ENCODE assay signal across 8 cellular contexts in genomic region chr9:136847827-136848392, GRCh38. TPM values are rescaled to one million over a fixed set of nuclear protein-coding genes. Genes with fewer than 3 reads are reported as not detected.
A peak's percentile ranks its signal among the peaks of the same experiment; 100 is the strongest.
DNase-seq lines count a peak whose midpoint lies in the region; ATAC-seq, FAIRE-seq and TF ChIP-seq lines count a peak whose summit lies in the region.

No MANE protein-coding gene starts in this region.

- WGBS in HepG2 (ENCODE audit: low lambda C conversion rate) = 4% methylated on average over 15 of the region's 48 CpGs

- H2AFZ ChIP-seq in HepG2 (ENCODE audit: low read length) = no peak overlapping the region

- H3K4me2 ChIP-seq in HepG2 (ENCODE audit: low read depth, low read length) = peak overlapping the region; percentile 81

- peaks cover 11 to 20% of the 10 kb centered on the region in 2 experiments for H3K36me3 ChIP-seq in HepG2 (replicated peaks in 1 of 2; ENCODE audit: control insufficient read depth in 1 of 2, insufficient read depth in 2 of 2, low read length in 2 of 2)

- no peaks in the 10 kb centered on the region; a peak in 1 of 5 replicates for H3K27me3 ChIP-seq in HepG2 (ENCODE audit: control insufficient read depth in 1 of 2, insufficient read depth in 2 of 2, low read length in 2 of 2)

- H3K9ac ChIP-seq in HepG2 (ENCODE audit: insufficient read depth, low read depth, low read length) = peak overlapping the region; percentile 94

- 0 out of 2 replicates have a peak, but pooled peaks have one; percentile 41 for TF ChIP-seq RAD21 in HepG2 (CRISPR knock-in tag; IDR thresholded peaks at IDR 0.05)

- intact Hi-C loops in HepG2 (cut with micrococcal nuclease; ENCODE audit: unreplicated experiment) = loop anchor here (5.0 kb wide), 2 partner anchors 34 to 61 kb away; no protein-coding TSS in a partner anchor

- DNase-seq in ACHN = peak; percentile 81
- peak; percentile 66 for DNase-seq in GM19238 (ENCODE audit: insufficient read length, low spot score)
- DNase-seq in NCI-H2227 (lab: John Stamatoyannopoulos, UW; ENCODE audit: unreplicated experiment) = peak; percentile 80
- peak; percentile 40 for DNase-seq in activated CD4-positive, CD25-positive, alpha-beta regulatory T cell treated with anti-CD3 and anti-CD28 coated beads, Interleukin-2, amount 50 U/mL, for 16 hours (ENCODE audit: low read depth, low spot score)
- peak; percentile 90 for DNase-seq in choroid plexus epithelial cell (ENCODE audit: low read depth)
- peak; percentile 72 for DNase-seq in HepG2 (ENCODE audit: low spot score)
- DNase-seq in stimulated activated CD4-positive, alpha-beta T cell treated with anti-CD3 and anti-CD28 coated beads, TNF-alpha, amount 100 ng/mL, for 24 hours (ENCODE audit: low read depth in 3 of 3) = peak; percentile 42 to 87 (median 49)
- no peak for DNase-seq in iPS-NIHi11 (ENCODE audit: low spot score)

- H3K4me3 ChIP-seq in choroid plexus epithelial cell (ENCODE audit: low read depth, low read length) = peak overlapping the region; percentile 91
- H3K4me3 ChIP-seq in HepG2 (replicated peaks in 1 of 3; ENCODE audit: insufficient read depth in 1 of 3, low read depth in 2 of 3, low read length in 3 of 3) = peak overlapping the region; percentile 88 to 98 (median 91)

- TF ChIP-seq CTCF in choroid plexus epithelial cell (conservative IDR thresholded peaks at IDR 0.05; ENCODE audit: low read depth, low read length) (no peak), HepG2 (CRISPR knock-in tag; IDR thresholded peaks at IDR 0.05) (peak; percentile 18; the same call in 1 of the 2 replicates)

- peak overlapping the region; percentile 91 for H3K27ac ChIP-seq in HepG2 (ENCODE audit: extremely low read length, insufficient read depth, low read length)

- H3K9me3 ChIP-seq in HepG2 (ENCODE audit: low read length) = no peaks in the 10 kb centered on the region

- ATAC-seq in HepG2 = peak; percentile 47

- peaks cover 31% of the 10 kb centered on the region for H3K4me1 ChIP-seq in HepG2 (ENCODE audit: insufficient read depth, low read length)

- FAIRE-seq in HepG2 (lab: Jason Lieb, UNC) = peak; percentile 46

- POLR2A ChIA-PET in HepG2 (lab: Yijun Ruan, JAX) = interaction anchor here (0.6 to 2.3 kb wide), 15 partner anchors 9 to 239 kb away, joined by 3 to 45 read pairs (median 4); partner anchors contain the start of genes EDF1, MAN1B1, RABL6 and TMEM141

- peaks cover 9% of the 10 kb centered on the region; the same call in 1 of the 2 replicates for H4K20me1 ChIP-seq in HepG2 (ENCODE audit: insufficient read depth, low read length)

- CTCF ChIA-PET in HepG2 (lab: Yijun Ruan, JAX; ENCODE audit: low intra/inter-chr PET ratio, low total read pairs) = no interaction called here

- TF ChIP-seq EP300 in HepG2 (IDR thresholded peaks at IDR 0.05; ENCODE audit: low read depth in 2 of 2, low read length in 2 of 2) (no peak), HepG2 (CRISPR knock-in tag; IDR thresholded peaks at IDR 0.05; ENCODE audit: borderline replicate concordance) (0 out of 2 replicates have a peak, but pooled peaks have one; percentile 12)

- BruUV-seq in HepG2 (replicated peaks; lab: Mats Ljungman, UMichigan) = no TSS peak

- peaks cover 17% of the 10 kb centered on the region for H3K79me2 ChIP-seq in HepG2 (ENCODE audit: insufficient read depth, low read length)

- in situ Hi-C loops in ACHN (cut with HindIII; ENCODE audit: low pct_ligation_motif_present, low pct_unique_long_range_greater_than_20kb, low sequenced_read_pairs) = no loop called here
- in situ Hi-C loops in HepG2 (cut with HindIII; ENCODE audit: extremely low pct_ligation_motif_present, low pct_unique_long_range_greater_than_20kb) = loop anchor here (10.0 kb wide), 1 partner anchor 187 kb away; the partner anchor contains the start of gene FUT7

- peak in 1 of 2 experiments; percentile 52; a peak in 1 of 4 replicates for TF ChIP-seq POLR2A in HepG2 (IDR thresholded peaks at IDR 0.05; ENCODE audit: insufficient read depth in 1 of 2, low read depth in 2 of 2, low read length in 2 of 2)

RNA-seq across cellular contexts. Expression of gene PHPT1, which starts 1.3 kb away (rescaled TPM):
- total RNA-seq in HepG2 (2016; rRNA removed; fragmentation: Illumina TruSeq; extraction: Trizol) = 155 and 192 TPM in 2 replicates
- total RNA-seq in HepG2 (2016; cell fraction: cytosol; rRNA removed; fragmentation: Illumina TruSeq; extraction: Trizol; ENCODE audit: low read depth) = 102 and 115 TPM in 2 replicates
- 166 and 201 TPM in 2 replicates for total RNA-seq in HepG2 (2016; cell fraction: insoluble cytoplasmic fraction; rRNA removed; fragmentation: Illumina TruSeq; extraction: Trizol)
- 119 and 147 TPM in 2 replicates for total RNA-seq in HepG2 (2016; cell fraction: membrane; rRNA removed; fragmentation: Illumina TruSeq; extraction: Trizol)
- total RNA-seq in HepG2 (2016; cell fraction: nucleus; rRNA removed; fragmentation: Illumina TruSeq; extraction: Trizol) = 76.8 and 86.8 TPM in 2 replicates
- 184 and 189 TPM in 2 replicates for polyA plus RNA-seq in HepG2 (2011; rRNA removed)
- polyA plus RNA-seq in HepG2 (2011; cell fraction: cytosol; rRNA removed) = 184 and 289 TPM in 2 replicates
- 352 and 483 TPM in 2 replicates for polyA plus RNA-seq in HepG2 (2011; cell fraction: nucleus; rRNA removed)
- polyA plus RNA-seq in HepG2 (2012) = 109 and 121 TPM in 2 replicates
- 97.4 and 122 TPM in 2 replicates for polyA plus RNA-seq in HepG2 (2016; cell fraction: cytosol; fragmentation: Illumina TruSeq; extraction: Trizol; ENCODE audit: low read depth)
- polyA plus RNA-seq in HepG2 (2016; cell fraction: insoluble cytoplasmic fraction; fragmentation: Illumina TruSeq; extraction: Trizol; ENCODE audit: low read depth) = 136 and 146 TPM in 2 replicates
- polyA plus RNA-seq in HepG2 (2016; cell fraction: membrane; fragmentation: Illumina TruSeq; extraction: Trizol; ENCODE audit: low read depth) = 95.2 and 109 TPM in 2 replicates
- polyA plus RNA-seq in HepG2 (2016; cell fraction: nucleus; fragmentation: Illumina TruSeq; extraction: Trizol; ENCODE audit: insufficient read depth, low read depth) = 167 and 176 TPM in 2 replicates
- polyA minus RNA-seq in HepG2 (2011; rRNA and poly(A)+ RNA removed; ENCODE audit: low replicate concordance) = 32.0 and 34.3 TPM in 2 replicates
- 21.5 and 26.7 TPM in 2 replicates for polyA minus RNA-seq in HepG2 (2011; cell fraction: cytosol; rRNA and poly(A)+ RNA removed)
- 33.4 and 39.9 TPM in 2 replicates for polyA minus RNA-seq in HepG2 (2011; cell fraction: nucleus; rRNA and poly(A)+ RNA removed)

RNA-seq across cellular contexts. Expression of gene MAMDC4, which starts 4.2 kb away (rescaled TPM):
- 1.2 and 6.0 TPM in 2 replicates for total RNA-seq in HepG2 (2016; rRNA removed; fragmentation: Illumina TruSeq; extraction: Trizol)
- total RNA-seq in HepG2 (2016; cell fraction: cytosol; rRNA removed; fragmentation: Illumina TruSeq; extraction: Trizol; ENCODE audit: low read depth) = 1.7 and 2.2 TPM in 2 replicates
- 1.0 and 7.5 TPM in 2 replicates for total RNA-seq in HepG2 (2016; cell fraction: insoluble cytoplasmic fraction; rRNA removed; fragmentation: Illumina TruSeq; extraction: Trizol)
- 0.83 and 1.1 TPM in 2 replicates for total RNA-seq in HepG2 (2016; cell fraction: membrane; rRNA removed; fragmentation: Illumina TruSeq; extraction: Trizol)
- 7.7 and 10.7 TPM in 2 replicates for total RNA-seq in HepG2 (2016; cell fraction: nucleus; rRNA removed; fragmentation: Illumina TruSeq; extraction: Trizol)
- polyA plus RNA-seq in HepG2 (2011; rRNA removed) = 6.8 and 7.9 TPM in 2 replicates
- polyA plus RNA-seq in HepG2 (2011; cell fraction: cytosol; rRNA removed) = 1.2 and 2.6 TPM in 2 replicates
- polyA plus RNA-seq in HepG2 (2011; cell fraction: nucleus; rRNA removed) = 170 and 232 TPM in 2 replicates
- polyA plus RNA-seq in HepG2 (2012) = 6.5 and 6.7 TPM in 2 replicates
- 0.48 and 0.49 TPM in 2 replicates for polyA plus RNA-seq in HepG2 (2016; cell fraction: cytosol; fragmentation: Illumina TruSeq; extraction: Trizol; ENCODE audit: low read depth)
- 1.2 and 1.3 TPM in 2 replicates for polyA plus RNA-seq in HepG2 (2016; cell fraction: insoluble cytoplasmic fraction; fragmentation: Illumina TruSeq; extraction: Trizol; ENCODE audit: low read depth)
- polyA plus RNA-seq in HepG2 (2016; cell fraction: membrane; fragmentation: Illumina TruSeq; extraction: Trizol; ENCODE audit: low read depth) = 0.57 and 0.68 TPM in 2 replicates
- polyA plus RNA-seq in HepG2 (2016; cell fraction: nucleus; fragmentation: Illumina TruSeq; extraction: Trizol; ENCODE audit: insufficient read depth, low read depth) = 32.1 and 33.9 TPM in 2 replicates
- polyA minus RNA-seq in HepG2 (2011; rRNA and poly(A)+ RNA removed; ENCODE audit: low replicate concordance) = 0.96 and 2.4 TPM in 2 replicates
- 0.69 and 1.2 TPM in 2 replicates for polyA minus RNA-seq in HepG2 (2011; cell fraction: cytosol; rRNA and poly(A)+ RNA removed)
- 8.8 and 10.9 TPM in 2 replicates for polyA minus RNA-seq in HepG2 (2011; cell fraction: nucleus; rRNA and poly(A)+ RNA removed)

RNA-seq across cellular contexts. Expression of gene AJM1, which starts 5.6 kb away (rescaled TPM):
- total RNA-seq in HepG2 (2016; rRNA removed; fragmentation: Illumina TruSeq; extraction: Trizol) = 0.48 and 1.1 TPM in 2 replicates
- total RNA-seq in HepG2 (2016; cell fraction: cytosol; rRNA removed; fragmentation: Illumina TruSeq; extraction: Trizol; ENCODE audit: low read depth) = 0.61 and 0.71 TPM in 2 replicates
- total RNA-seq in HepG2 (2016; cell fraction: insoluble cytoplasmic fraction; rRNA removed; fragmentation: Illumina TruSeq; extraction: Trizol) = 0.30 and 1.00 TPM in 2 replicates
- total RNA-seq in HepG2 (2016; cell fraction: membrane; rRNA removed; fragmentation: Illumina TruSeq; extraction: Trizol) = 0.59 and 0.90 TPM in 2 replicates
- total RNA-seq in HepG2 (2016; cell fraction: nucleus; rRNA removed; fragmentation: Illumina TruSeq; extraction: Trizol) = 1.0 TPM in 2 replicates
- polyA plus RNA-seq in HepG2 (2011; rRNA removed) = 1.2 and 1.4 TPM in 2 replicates
- polyA plus RNA-seq in HepG2 (2011; cell fraction: cytosol; rRNA removed) = 0.45 and 0.97 TPM in 2 replicates
- 22.1 and 27.9 TPM in 2 replicates for polyA plus RNA-seq in HepG2 (2011; cell fraction: nucleus; rRNA removed)
- 2.2 TPM in 2 replicates for polyA plus RNA-seq in HepG2 (2012)
- 0.40 and 0.78 TPM in 2 replicates for polyA plus RNA-seq in HepG2 (2016; cell fraction: cytosol; fragmentation: Illumina TruSeq; extraction: Trizol; ENCODE audit: low read depth)
- 0.61 and 0.74 TPM in 2 replicates for polyA plus RNA-seq in HepG2 (2016; cell fraction: insoluble cytoplasmic fraction; fragmentation: Illumina TruSeq; extraction: Trizol; ENCODE audit: low read depth)
- 0.52 and 0.76 TPM in 2 replicates for polyA plus RNA-seq in HepG2 (2016; cell fraction: membrane; fragmentation: Illumina TruSeq; extraction: Trizol; ENCODE audit: low read depth)
- polyA plus RNA-seq in HepG2 (2016; cell fraction: nucleus; fragmentation: Illumina TruSeq; extraction: Trizol; ENCODE audit: insufficient read depth, low read depth) = 4.1 and 4.6 TPM in 2 replicates
- 0.77 and 1.1 TPM in 2 replicates for polyA minus RNA-seq in HepG2 (2011; rRNA and poly(A)+ RNA removed; ENCODE audit: low replicate concordance)
- 1.5 and 1.8 TPM in 2 replicates for polyA minus RNA-seq in HepG2 (2011; cell fraction: cytosol; rRNA and poly(A)+ RNA removed)
- 3.0 and 3.3 TPM in 2 replicates for polyA minus RNA-seq in HepG2 (2011; cell fraction: nucleus; rRNA and poly(A)+ RNA removed)

RNA-seq across cellular contexts. Expression of gene EDF1, which starts 18.2 kb away (rescaled TPM):
- total RNA-seq in HepG2 (2016; rRNA removed; fragmentation: Illumina TruSeq; extraction: Trizol) = 379 and 474 TPM in 2 replicates
- 152 and 180 TPM in 2 replicates for total RNA-seq in HepG2 (2016; cell fraction: cytosol; rRNA removed; fragmentation: Illumina TruSeq; extraction: Trizol; ENCODE audit: low read depth)
- 390 and 529 TPM in 2 replicates for total RNA-seq in HepG2 (2016; cell fraction: insoluble cytoplasmic fraction; rRNA removed; fragmentation: Illumina TruSeq; extraction: Trizol)
- 186 and 193 TPM in 2 replicates for total RNA-seq in HepG2 (2016; cell fraction: membrane; rRNA removed; fragmentation: Illumina TruSeq; extraction: Trizol)
- total RNA-seq in HepG2 (2016; cell fraction: nucleus; rRNA removed; fragmentation: Illumina TruSeq; extraction: Trizol) = 157 and 160 TPM in 2 replicates
- polyA plus RNA-seq in HepG2 (2011; rRNA removed) = 235 and 269 TPM in 2 replicates
- polyA plus RNA-seq in HepG2 (2011; cell fraction: cytosol; rRNA removed) = 392 and 430 TPM in 2 replicates
- polyA plus RNA-seq in HepG2 (2011; cell fraction: nucleus; rRNA removed) = 129 and 177 TPM in 2 replicates
- polyA plus RNA-seq in HepG2 (2012) = 257 and 326 TPM in 2 replicates
- polyA plus RNA-seq in HepG2 (2016; cell fraction: cytosol; fragmentation: Illumina TruSeq; extraction: Trizol; ENCODE audit: low read depth) = 191 and 202 TPM in 2 replicates
- polyA plus RNA-seq in HepG2 (2016; cell fraction: insoluble cytoplasmic fraction; fragmentation: Illumina TruSeq; extraction: Trizol; ENCODE audit: low read depth) = 553 and 620 TPM in 2 replicates
- 198 and 200 TPM in 2 replicates for polyA plus RNA-seq in HepG2 (2016; cell fraction: membrane; fragmentation: Illumina TruSeq; extraction: Trizol; ENCODE audit: low read depth)
- polyA plus RNA-seq in HepG2 (2016; cell fraction: nucleus; fragmentation: Illumina TruSeq; extraction: Trizol; ENCODE audit: insufficient read depth, low read depth) = 307 and 322 TPM in 2 replicates
- 34.3 and 99.7 TPM in 2 replicates for polyA minus RNA-seq in HepG2 (2011; rRNA and poly(A)+ RNA removed; ENCODE audit: low replicate concordance)
- polyA minus RNA-seq in HepG2 (2011; cell fraction: cytosol; rRNA and poly(A)+ RNA removed) = 87.8 and 91.0 TPM in 2 replicates
- 84.2 and 94.6 TPM in 2 replicates for polyA minus RNA-seq in HepG2 (2011; cell fraction: nucleus; rRNA and poly(A)+ RNA removed)

RNA-seq across cellular contexts. Expression of gene TRAF2, which starts 38.4 kb away (rescaled TPM):
- total RNA-seq in HepG2 (2016; rRNA removed; fragmentation: Illumina TruSeq; extraction: Trizol) = 13.4 and 13.6 TPM in 2 replicates
- total RNA-seq in HepG2 (2016; cell fraction: cytosol; rRNA removed; fragmentation: Illumina TruSeq; extraction: Trizol; ENCODE audit: low read depth) = 2.6 and 2.9 TPM in 2 replicates
- total RNA-seq in HepG2 (2016; cell fraction: insoluble cytoplasmic fraction; rRNA removed; fragmentation: Illumina TruSeq; extraction: Trizol) = 12.1 and 13.9 TPM in 2 replicates
- 4.8 and 6.0 TPM in 2 replicates for total RNA-seq in HepG2 (2016; cell fraction: membrane; rRNA removed; fragmentation: Illumina TruSeq; extraction: Trizol)
- total RNA-seq in HepG2 (2016; cell fraction: nucleus; rRNA removed; fragmentation: Illumina TruSeq; extraction: Trizol) = 10.7 and 13.3 TPM in 2 replicates
- 12.4 and 15.5 TPM in 2 replicates for polyA plus RNA-seq in HepG2 (2011; rRNA removed)
- polyA plus RNA-seq in HepG2 (2011; cell fraction: cytosol; rRNA removed) = 8.6 and 12.5 TPM in 2 replicates
- 30.8 and 35.5 TPM in 2 replicates for polyA plus RNA-seq in HepG2 (2011; cell fraction: nucleus; rRNA removed)
- polyA plus RNA-seq in HepG2 (2012) = 7.0 and 8.7 TPM in 2 replicates
- 1.7 and 2.3 TPM in 2 replicates for polyA plus RNA-seq in HepG2 (2016; cell fraction: cytosol; fragmentation: Illumina TruSeq; extraction: Trizol; ENCODE audit: low read depth)
- 11.2 and 13.9 TPM in 2 replicates for polyA plus RNA-seq in HepG2 (2016; cell fraction: insoluble cytoplasmic fraction; fragmentation: Illumina TruSeq; extraction: Trizol; ENCODE audit: low read depth)
- polyA plus RNA-seq in HepG2 (2016; cell fraction: membrane; fragmentation: Illumina TruSeq; extraction: Trizol; ENCODE audit: low read depth) = 3.5 and 4.0 TPM in 2 replicates
- 24.7 and 26.6 TPM in 2 replicates for polyA plus RNA-seq in HepG2 (2016; cell fraction: nucleus; fragmentation: Illumina TruSeq; extraction: Trizol; ENCODE audit: insufficient read depth, low read depth)
- polyA minus RNA-seq in HepG2 (2011; rRNA and poly(A)+ RNA removed; ENCODE audit: low replicate concordance) = 25.6 and 44.8 TPM in 2 replicates
- 10.1 and 12.2 TPM in 2 replicates for polyA minus RNA-seq in HepG2 (2011; cell fraction: cytosol; rRNA and poly(A)+ RNA removed)
- polyA minus RNA-seq in HepG2 (2011; cell fraction: nucleus; rRNA and poly(A)+ RNA removed) = 13.0 and 15.2 TPM in 2 replicates
